In genomic region chr2:221573430-221574230, GRCh38 we compare ENCODE assay signal across 8 cellular contexts. TPM values are rescaled to one million over a fixed set of nuclear protein-coding genes. Genes with fewer than 3 reads are reported as not detected.
DNase-seq lines count a peak whose midpoint lies in the region; ATAC-seq and TF ChIP-seq lines count a peak whose summit lies in the region.

No MANE protein-coding gene starts in this region.

- H3K4me1 ChIP-seq in right lobe of liver: peaks cover 0 to 20% (median 2%) of the 10 kb centered on the region in 4 donors

- H3K27me3 ChIP-seq in right lobe of liver: peaks cover 3 to 20% of the 10 kb centered on the region in 2 donors

- peak; percentile 92 to 97 (median 96) for TF ChIP-seq CTCF in right lobe of liver (IDR thresholded peaks at IDR 0.05)

- ATAC-seq in GM19043 (IDR thresholded peaks at IDR 0.05; ENCODE audit: low read depth, unreplicated experiment): peak; percentile 55
- peak; percentile 58 for ATAC-seq in HG03342 (IDR thresholded peaks at IDR 0.05; ENCODE audit: unreplicated experiment)
- ATAC-seq in right lobe of liver: peak; percentile 80 to 86 (median 84)

- no peaks in the 10 kb centered on the region for H3K36me3 ChIP-seq in right lobe of liver

- intact Hi-C loops in right lobe of liver (cut with DNase I): loop anchor here (10.0 kb wide), 1 partner anchor 889 kb away; no protein-coding TSS in a partner anchor

- peak overlapping the region; percentile 49 to 65 (median 61) for H3K4me3 ChIP-seq in right lobe of liver

- no peaks in the 10 kb centered on the region for H3K9me3 ChIP-seq in right lobe of liver

- peak; percentile 87 for DNase-seq in Ammon's horn (ENCODE audit: low spot score)
- DNase-seq in NCI-H460 (ENCODE audit: extremely low read depth, low read depth): peak; percentile 75
- DNase-seq in activated CD4-positive, alpha-beta T cell treated with anti-CD3 and anti-CD28 coated beads, Interleukin-2, amount 50 U/mL, for 1 hour: peak; percentile 75
- DNase-seq in dermis blood vessel endothelial cell: peak; percentile 84
- peak; percentile 86 to 87 (median 86) for DNase-seq in right lobe of liver
- DNase-seq in stimulated activated CD4-positive, alpha-beta T cell treated with anti-CD3 and anti-CD28 coated beads, Interleukin-4, amount 100 ng/mL, for 24 hours: peak; percentile 83

- under 1% methylated on average over 34 of the region's 63 CpGs for WGBS in right lobe of liver (ENCODE audit: insufficient coverage, low coverage, low lambda C conversion rate, missing lambda C conversion rate)

- TF ChIP-seq POLR2A in right lobe of liver (IDR thresholded peaks at IDR 0.05): no peak

- H3K27ac ChIP-seq in right lobe of liver: peak overlapping the region in 2 of 3 donors; percentile 3 to 42

RNA-seq across cellular contexts. Expression of gene EPHA4, which starts 1.5 kb away (rescaled TPM):
- 59.3 and 59.9 TPM in 2 replicates for total RNA-seq in NCI-H460 (2014; rRNA removed; shearing (Covaris generic))
- polyA plus RNA-seq in NCI-H460 (2014; cell fraction: nucleus; rRNA removed): 19.8 and 66.7 TPM in 2 replicates
- 10.6 and 21.1 TPM in 2 replicates for total RNA-seq in dermis blood vessel endothelial cell
- total RNA-seq in right lobe of liver: 1 to 10 TPM in 3 of 6 experiments, under 1 TPM in 3; 0.61 to 2.9 (median 1.0) TPM

Comparison
In these comparisons a context has a peak if more than half of its experiments do, and no peak if none do; other contexts are left out.
1. Peak in every context shown above with its lines: DNase-seq, ATAC-seq, H3K4me3 ChIP-seq and H3K27ac ChIP-seq.